ENCODE assay signal across 8 cellular contexts in the genomic region with DNA sequence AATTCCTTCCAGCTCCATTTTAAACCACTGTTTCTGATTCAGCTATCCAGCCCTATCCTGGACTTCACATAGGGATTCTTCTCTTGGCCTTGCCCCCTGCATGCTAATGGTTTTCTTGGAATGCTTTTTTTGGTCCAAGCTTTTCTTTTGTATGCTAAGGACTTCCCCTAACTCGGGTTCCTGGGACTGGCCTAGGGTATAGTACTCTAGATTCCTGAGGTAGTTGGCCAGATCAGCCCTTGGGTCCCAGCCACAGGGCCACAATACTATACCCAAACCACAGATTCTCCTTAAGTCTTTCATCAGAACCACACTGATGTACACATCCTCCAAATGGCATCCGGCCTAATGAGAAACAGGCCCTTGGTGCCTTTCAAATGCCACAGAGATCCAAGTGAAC. TPM values are rescaled to one million over a fixed set of nuclear protein-coding genes. Genes with fewer than 3 reads are reported as not detected.
DNase-seq lines count a peak whose midpoint lies in the region; ATAC-seq, FAIRE-seq and TF ChIP-seq lines count a peak whose summit lies in the region.
"Had no signal": no experiment of that assay in that cellular context is flagged by ENCODE, and none has a peak within 500 bp of the region (broad histone marks: within the 10 kb centered on the region; RNA-seq: fewer than 3 reads in every experiment).

No MANE protein-coding gene starts in this region.

- no peak overlapping the region for H2BK20ac ChIP-seq in H1 (ENCODE audit: low read length)

- H3K27me3 ChIP-seq in H1 (replicated peaks in 1 of 4; ENCODE audit: control insufficient read depth in 3 of 4, extremely low read depth in 1 of 4, insufficient read depth in 3 of 4, low read length in 3 of 4) (peaks cover 0 to 7% (median 4%) of the 10 kb centered on the region in 4 experiments; a peak in 2 of 7 replicates), spleen (replicated peaks in 1 of 7) (no peaks in the 10 kb centered on the region)

- 0 out of 2 replicates have a peak overlapping the region, but pooled peaks have one; percentile 19 for H2AK5ac ChIP-seq in H1 (ENCODE audit: low read depth, low read length)

- no peak overlapping the region for H4K5ac ChIP-seq in H1 (ENCODE audit: insufficient read length, low read depth, low read length)

- peak overlapping the region in 1 of 2 experiments; percentile 42; a peak in 3 of 4 replicates for H3K4me2 ChIP-seq in H1 (ENCODE audit: insufficient read depth in 1 of 2, low read depth in 2 of 2, low read length in 2 of 2)

- H3K4me3 ChIP-seq in GM12865 (ENCODE audit: low read depth, low read length) (no peak overlapping the region), NB4 (ENCODE audit: low read depth, low read length) (no peak overlapping the region), H1 (ENCODE audit: extremely low read depth in 1 of 4, insufficient read depth in 2 of 4, low read depth in 3 of 4, low read length in 4 of 4) (no peak overlapping the region; a peak in 1 of 8 replicates), spleen (no peak overlapping the region)

- no peak overlapping the region for H2BK15ac ChIP-seq in H1 (ENCODE audit: low read length)

- H3K23me2 ChIP-seq in H1 (ENCODE audit: low read depth, low read length): peaks cover 2% of the 10 kb centered on the region; the same call in 1 of the 2 replicates

- H4K91ac ChIP-seq in H1 (replicated peaks; ENCODE audit: insufficient read length, low read length): no peak overlapping the region

- FAIRE-seq in H1 (lab: Jason Lieb, UNC): no peak
- FAIRE-seq: islet of Langerhans had no signal

- no peak for TF ChIP-seq EP300 in H1 (IDR thresholded peaks at IDR 0.05; ENCODE audit: borderline replicate concordance in 1 of 2, low read depth in 2 of 2, low read length in 2 of 2)

- no peak overlapping the region for H3K9ac ChIP-seq in H1 (replicated peaks in 1 of 4; ENCODE audit: extremely low read depth in 1 of 4, low read depth in 3 of 4, low read length in 3 of 4)

- H2BK5ac ChIP-seq in H1 (ENCODE audit: low read depth, low read length): no peak overlapping the region

- H3K18ac ChIP-seq in H1 (ENCODE audit: extremely low read depth, low read length): no peak overlapping the region

- TF ChIP-seq CTCF in GM12865 (IDR thresholded peaks at IDR 0.05; ENCODE audit: insufficient read depth, low read depth, low read length, missing control alignments): no peak
- TF ChIP-seq CTCF in NB4 (IDR thresholded peaks at IDR 0.05; ENCODE audit: low read depth, low read length): no peak
- no peak for TF ChIP-seq CTCF in H1 (IDR thresholded peaks at IDR 0.05; ENCODE audit: control extremely low read depth in 1 of 3, insufficient read depth in 1 of 3, low read depth in 1 of 3, low read length in 3 of 3)
- TF ChIP-seq CTCF in spleen (IDR thresholded peaks at IDR 0.05 in 8 of 11, conservative IDR thresholded peaks at IDR 0.05 in 3 of 11): no peak

- H4K20me1 ChIP-seq in H1 (replicated peaks in 1 of 2; ENCODE audit: control insufficient read depth in 1 of 2, insufficient read depth in 2 of 2, low read length in 2 of 2): no peaks in the 10 kb centered on the region

- H2BK120ac ChIP-seq in H1 (replicated peaks; ENCODE audit: low read depth, low read length): no peak overlapping the region

- H3K4ac ChIP-seq in H1 (replicated peaks; ENCODE audit: insufficient read length, low read depth, low read length): no peak overlapping the region

- H3K14ac ChIP-seq in H1 (ENCODE audit: insufficient read length): no peak overlapping the region

- TF ChIP-seq POLR2A in NB4 (IDR thresholded peaks at IDR 0.05; ENCODE audit: extremely low read depth, insufficient read length) (no peak), H1 (IDR thresholded peaks at IDR 0.05; ENCODE audit: control extremely low read depth in 1 of 2, low read depth in 2 of 2, low read length in 2 of 2) (no peak), spleen (IDR thresholded peaks at IDR 0.05) (no peak)

- H3K36me3 ChIP-seq in H1 (ENCODE audit: control insufficient read depth in 2 of 4, insufficient read depth in 4 of 4, low read length in 3 of 4): no peaks in the 10 kb centered on the region
- H3K36me3 ChIP-seq in spleen: peaks cover 0 to 5% (median 0%) of the 10 kb centered on the region in 6 donors

- H3K27ac ChIP-seq in H1 (ENCODE audit: low read depth, low read length) (no peak overlapping the region), spleen (peak overlapping the region in 7 of 8 donors; percentile 23 to 98 (median 95))

- H4K8ac ChIP-seq in H1 (ENCODE audit: extremely low read depth, insufficient read depth, low read length): no peak overlapping the region

- no peak overlapping the region for H2AFZ ChIP-seq in H1 (ENCODE audit: low read length)

- H3K23ac ChIP-seq in H1 (ENCODE audit: insufficient read length): no peak overlapping the region

- H3K9me3 ChIP-seq in H1 (ENCODE audit: insufficient read depth in 2 of 2, low read depth in 1 of 2, low read length in 1 of 2) (no peaks in the 10 kb centered on the region), spleen (no peaks in the 10 kb centered on the region)

- intact Hi-C loops in spleen (cut with DNase I; ENCODE audit: low total_unique reads): no loop called here

- no peak overlapping the region for H3K56ac ChIP-seq in H1 (replicated peaks; ENCODE audit: insufficient read length, low read depth, low read length)

- 61% methylated on average over 2 of the region's 2 CpGs; no CpG with 5 or more reads in 1 of the 2 experiments for WGBS in H1 (ENCODE audit: extremely low coverage in 1 of 2, insufficient coverage in 1 of 2, insufficient read length in 1 of 2, insufficient replicate concordance in 2 of 2, low coverage in 1 of 2, low lambda C conversion rate in 2 of 2, missing lambda C conversion rate in 1 of 2), 2 experiments
- WGBS in spleen, 5 donors: 33 to 67% (median 53%) methylated on average over 2 of the region's 2 CpGs

- no peak for TF ChIP-seq RAD21 in H1 (IDR thresholded peaks at IDR 0.05 in 1 of 2, conservative IDR thresholded peaks at IDR 0.05 in 1 of 2; ENCODE audit: low read depth in 2 of 2, low read length in 2 of 2)

- ATAC-seq in GM21717 (IDR thresholded peaks at IDR 0.05; ENCODE audit: unreplicated experiment): no peak

- CTCF ChIA-PET in H1 (lab: Charles Lee; ENCODE audit: partially characterized antibody): interaction anchor here (0.8 to 1.1 kb wide), 3 partner anchors 39 to 84 kb away, joined by 3 to 6 read pairs (median 5); no protein-coding TSS in a partner anchor

- POLR2A ChIA-PET in H1 (lab: Charles Lee; ENCODE audit: partially characterized antibody): no interaction called here

- H2BK12ac ChIP-seq in H1 (ENCODE audit: low read depth, low read length): no peak overlapping the region

- H3K79me2 ChIP-seq in H1 (ENCODE audit: control insufficient read depth in 1 of 2, insufficient read depth in 2 of 2, low read length in 2 of 2): peaks cover 0 to 55% of the 10 kb centered on the region in 2 experiments; a peak in 2 of 4 replicates

- DNase-seq in GM12865 (ENCODE audit: low read depth): peak; percentile 24
- peak; percentile 19 for DNase-seq in NB4 (ENCODE audit: low read depth)
- DNase-seq in H1 (ENCODE audit: low read depth in 1 of 2, low spot score in 2 of 2): no peak
- no peak for DNase-seq in spleen
- DNase-seq in stimulated activated naive CD4-positive, alpha-beta T cell treated with Interleukin-2 at 50 U/mL for 16 hours (lab: John Stamatoyannopoulos, UW): no peak
- no peak for DNase-seq in HT-29 (ENCODE audit: low spot score)

- peaks cover 10% of the 10 kb centered on the region; the same call in 1 of the 2 replicates for H3K79me1 ChIP-seq in H1 (ENCODE audit: low read depth, low read length)

- peaks cover 5 to 19% (median 14%) of the 10 kb centered on the region in 4 experiments for H3K4me1 ChIP-seq in H1 (replicated peaks in 1 of 4; ENCODE audit: control insufficient read depth in 3 of 4, insufficient read depth in 4 of 4, low read length in 3 of 4)
- peaks cover 42 to 83% (median 66%) of the 10 kb centered on the region in 6 donors for H3K4me1 ChIP-seq in spleen

RNA-seq across cellular contexts. Expression of a gene that starts 2.8 kb away (rescaled TPM):
- total RNA-seq in H1 (2021; fragmentation: NEBNext Ultra II Directional; extraction: Animal tissue kit (Norgen Biotek cat#: 25700)): 9.3 and 10.8 TPM in 2 replicates
- polyA plus RNA-seq in H1 (2011; rRNA removed): 4.8 and 6.7 TPM in 2 replicates
- 5.4 TPM for polyA plus RNA-seq in H1 (2011; cell fraction: cytosol; rRNA removed)
- polyA plus RNA-seq in H1 (2011; cell fraction: nucleus; rRNA removed): 16.2 TPM
- polyA plus RNA-seq in H1 (2012, experiment 1 of 2): 5.2 to 6.1 TPM (median 5.7 TPM) in 4 replicates
- 1.4 TPM for polyA plus RNA-seq in H1 (2012, experiment 2 of 2)
- polyA plus RNA-seq in H1 (2013, experiment 1 of 2): 5.1 TPM
- polyA plus RNA-seq in H1 (2013, experiment 2 of 2): 6.2 TPM
- polyA minus RNA-seq in H1 (2011; rRNA and poly(A)+ RNA removed): 18.5 and 27.0 TPM in 2 replicates
- polyA minus RNA-seq in H1 (2011; cell fraction: cytosol; rRNA and poly(A)+ RNA removed): 7.9 TPM
- 22.1 TPM for polyA minus RNA-seq in H1 (2011; cell fraction: nucleus; rRNA and poly(A)+ RNA removed)
- 10 to 100 TPM; 22.9 to 40.1 (median 34.3) TPM for total RNA-seq in spleen
- polyA plus RNA-seq in spleen: 1 to 10 TPM; 5.2 to 7.9 (median 5.7) TPM
- total RNA-seq in HT-29 (2014; rRNA removed; shearing (Covaris generic)): 8.5 and 9.7 TPM in 2 replicates

RNA-seq across cellular contexts. Expression of a gene that starts 34.5 kb away (rescaled TPM):
- not detected in 2 replicates for total RNA-seq in H1 (2021; fragmentation: NEBNext Ultra II Directional; extraction: Animal tissue kit (Norgen Biotek cat#: 25700))
- 0.19 and 0.53 TPM in 2 replicates for polyA plus RNA-seq in H1 (2011; rRNA removed)
- polyA plus RNA-seq in H1 (2011; cell fraction: cytosol; rRNA removed): 0.08 TPM
- polyA plus RNA-seq in H1 (2011; cell fraction: nucleus; rRNA removed): 0.66 TPM
- polyA plus RNA-seq in H1 (2012, experiment 1 of 2): 0.11 to 0.33 TPM (median 0.17 TPM) in 4 replicates
- polyA plus RNA-seq in H1 (2012, experiment 2 of 2): 0.10 TPM
- 0.08 TPM for polyA plus RNA-seq in H1 (2013, experiment 1 of 2)
- polyA plus RNA-seq in H1 (2013, experiment 2 of 2): 0.09 TPM
- polyA minus RNA-seq in H1 (2011; rRNA and poly(A)+ RNA removed): 0.16 and 0.22 TPM in 2 replicates
- polyA minus RNA-seq in H1 (2011; cell fraction: cytosol; rRNA and poly(A)+ RNA removed): not detected
- not detected for polyA minus RNA-seq in H1 (2011; cell fraction: nucleus; rRNA and poly(A)+ RNA removed)
- 1 to 10 TPM in 6 of 7 donors, under 1 TPM in 1; 0.42 to 7.3 (median 4.7) TPM for total RNA-seq in spleen
- polyA plus RNA-seq in spleen: under 1 TPM; 0.06 to 0.26 (median 0.17) TPM
- total RNA-seq in HT-29 (2014; rRNA removed; shearing (Covaris generic)): not detected in 2 replicates

RNA-seq across cellular contexts. Expression of a gene that starts 49.6 kb away (rescaled TPM):
- total RNA-seq in H1 (2021; fragmentation: NEBNext Ultra II Directional; extraction: Animal tissue kit (Norgen Biotek cat#: 25700)): not detected in 2 replicates
- polyA plus RNA-seq in H1 (2011; rRNA removed): not detected in 2 replicates
- polyA plus RNA-seq in H1 (2011; cell fraction: cytosol; rRNA removed): not detected
- not detected for polyA plus RNA-seq in H1 (2011; cell fraction: nucleus; rRNA removed)
- polyA plus RNA-seq in H1 (2012, experiment 1 of 2): 0.10 to 0.25 TPM (median 0.16 TPM) in 4 replicates
- not detected for polyA plus RNA-seq in H1 (2012, experiment 2 of 2)
- polyA plus RNA-seq in H1 (2013, experiment 1 of 2): not detected
- polyA plus RNA-seq in H1 (2013, experiment 2 of 2): not detected
- polyA minus RNA-seq in H1 (2011; rRNA and poly(A)+ RNA removed): not detected in 2 replicates
- polyA minus RNA-seq in H1 (2011; cell fraction: cytosol; rRNA and poly(A)+ RNA removed): not detected
- not detected for polyA minus RNA-seq in H1 (2011; cell fraction: nucleus; rRNA and poly(A)+ RNA removed)
- 10 to 100 TPM in 5 of 7 donors, 1 to 10 TPM in 2; 6.6 to 35.3 (median 16.0) TPM for total RNA-seq in spleen
- polyA plus RNA-seq in spleen: 1 to 10 TPM; 2.5 to 3.7 (median 2.6) TPM
- total RNA-seq in HT-29 (2014; rRNA removed; shearing (Covaris generic)): not detected in 2 replicates

Comparison
In these comparisons a context has a peak if more than half of its experiments do, and no peak if none do; other contexts are left out.
1. DNase-seq: peak in GM12865 (single experiment) and NB4 (single experiment); none in H1 (0 of 2), spleen (single experiment), stimulated activated naive CD4-positive, alpha-beta T cell treated with Interleukin-2 at 50 U/mL for 16 hours (single experiment) and HT-29 (single experiment).